In the genomic region with DNA sequence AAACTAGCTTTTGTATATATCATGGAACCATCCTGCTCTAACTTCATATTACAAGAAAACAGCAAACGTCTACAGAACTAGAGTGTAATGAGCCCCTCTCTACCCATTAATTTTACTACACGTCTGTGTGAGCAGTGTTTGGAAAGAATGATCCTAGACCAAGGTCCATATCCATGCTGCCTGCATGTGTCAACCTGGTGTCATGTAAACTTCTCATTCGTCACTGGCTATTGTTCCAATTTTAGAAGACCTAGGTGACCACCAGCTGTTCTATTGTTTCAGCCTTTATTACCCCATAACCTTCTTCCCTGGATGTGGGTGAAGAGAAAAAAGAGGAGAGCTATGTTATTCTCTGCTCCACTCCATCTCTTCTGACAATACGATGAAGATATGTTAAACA, we compare ENCODE assay signal across 22 cellular contexts.
DNase-seq lines count a peak whose midpoint lies in the region; ATAC-seq, FAIRE-seq and TF ChIP-seq lines count a peak whose summit lies in the region.
"Had no signal": no experiment of that assay in that cellular context is flagged by ENCODE, and none has a peak within 500 bp of the region (broad histone marks: within the 10 kb centered on the region; RNA-seq: fewer than 3 reads in every experiment).

No MANE protein-coding gene starts in this region.

- DNase-seq in HTR-8/SVneo (ENCODE audit: insufficient read length, low spot score) (no peak), NCI-H69 (lab: John Stamatoyannopoulos, UW) (peak; percentile 61), endodermal cell (no peak), Ammon's horn (ENCODE audit: low spot score) (no peak), nephron progenitor cell (no peak), AG08395 (ENCODE audit: low spot score) (no peak)
- DNase-seq: BE2C; CD4-positive, alpha-beta memory T cell; DMS79; GM23248; KBM-7; NCI-H1048; NCI-H1436 treated with DMSO at 0.1 percent for 48 hours; NCI-H2107; NCI-H2227 treated with DMSO at 0.1 percent for 48 hours; NCI-H524; SIG-M5 had no signal

- H3K36me3 ChIP-seq in endodermal cell (ENCODE audit: control insufficient read depth, insufficient read depth, low read length) = no peaks in the 10 kb centered on the region
- H3K36me3 ChIP-seq: BE2C had no signal

- H3K4me1 ChIP-seq in endodermal cell (ENCODE audit: control insufficient read depth, insufficient read depth, low read length) = no peaks in the 10 kb centered on the region
- H3K4me1 ChIP-seq: BE2C had no signal

- no peaks in the 10 kb centered on the region for H3K27me3 ChIP-seq in endodermal cell (ENCODE audit: control insufficient read depth, insufficient read depth, low read length, poor library complexity, severe bottlenecking)
- H3K27me3 ChIP-seq: BE2C had no signal

- H3K27ac Mint-ChIP-seq in endodermal cell = peak overlapping the region; percentile 32
- peak overlapping the region; percentile 42 to 58 (median 46) for H3K27ac Mint-ChIP-seq in nephron
- H3K27ac Mint-ChIP-seq in nephron progenitor cell = no peak overlapping the region
- H3K27ac Mint-ChIP-seq: CD4-positive, alpha-beta memory T cell had no signal

- no peak overlapping the region for H3K27ac ChIP-seq in endodermal cell (ENCODE audit: low read depth, low read length)
- H3K27ac ChIP-seq: GM23248, HL-60 had no signal

- H3K9me3 Mint-ChIP-seq in endodermal cell (no peaks in the 10 kb centered on the region), nephron (no peaks in the 10 kb centered on the region), nephron progenitor cell (no peaks in the 10 kb centered on the region)
- H3K9me3 Mint-ChIP-seq: CD4-positive, alpha-beta memory T cell had no signal

- H3K9me3 ChIP-seq in endodermal cell (ENCODE audit: control insufficient read depth, low read length) = no peaks in the 10 kb centered on the region
- H3K9me3 ChIP-seq: BE2C had no signal

- H3K4me3 Mint-ChIP-seq in endodermal cell = no peak overlapping the region
- H3K4me3 Mint-ChIP-seq in nephron = no peak overlapping the region
- H3K4me3 Mint-ChIP-seq in nephron progenitor cell = no peak overlapping the region
- H3K4me3 Mint-ChIP-seq: CD4-positive, alpha-beta memory T cell had no signal

- no peak for TF ChIP-seq CTCF in endodermal cell (conservative IDR thresholded peaks at IDR 0.05)
- no peak for TF ChIP-seq CTCF in nephron (IDR thresholded peaks at IDR 0.05; ENCODE audit: unreplicated experiment in 3 of 3)
- no peak for TF ChIP-seq CTCF in nephron progenitor cell (IDR thresholded peaks at IDR 0.05)

- H3K9ac ChIP-seq in endodermal cell (ENCODE audit: extremely low read depth, low read length, poor library complexity, severe bottlenecking) = no peak overlapping the region
- H3K9ac ChIP-seq: GM23248 had no signal

- WGBS in endodermal cell (ENCODE audit: insufficient coverage in 1 of 2, insufficient read length in 1 of 2), 2 experiments = 95 to 100% methylated on average over 1 to 4 of the region's 4 CpGs

- FAIRE-seq in HTR-8/SVneo (lab: Jason Lieb, UNC) = peak; percentile 48
- FAIRE-seq: D721Med, GM18507 had no signal

- H3K4me1 Mint-ChIP-seq in endodermal cell (peaks cover 9% of the 10 kb centered on the region), nephron (peaks cover 11% of the 10 kb centered on the region), nephron progenitor cell (peaks cover 4% of the 10 kb centered on the region)

- H3K4me3 ChIP-seq in endodermal cell (ENCODE audit: low read length) = no peak overlapping the region
- H3K4me3 ChIP-seq: GM23248 had no signal

- no peak for ATAC-seq in GM21737 (IDR thresholded peaks at IDR 0.05; ENCODE audit: unreplicated experiment)

- H3K36me3 Mint-ChIP-seq in endodermal cell (ENCODE audit: low read depth) (peaks cover 8% of the 10 kb centered on the region), nephron (ENCODE audit: low read depth) (peaks cover 12% of the 10 kb centered on the region), nephron progenitor cell (ENCODE audit: low read depth) (peaks cover 19% of the 10 kb centered on the region)

- H3K27me3 Mint-ChIP-seq in endodermal cell (ENCODE audit: insufficient read depth) = no peaks in the 10 kb centered on the region
- H3K27me3 Mint-ChIP-seq in nephron (ENCODE audit: low read depth) = no peaks in the 10 kb centered on the region
- no peaks in the 10 kb centered on the region for H3K27me3 Mint-ChIP-seq in nephron progenitor cell (ENCODE audit: low read depth, poor library complexity)
- H3K27me3 Mint-ChIP-seq: CD4-positive, alpha-beta memory T cell had no signal
